In the genomic region with DNA sequence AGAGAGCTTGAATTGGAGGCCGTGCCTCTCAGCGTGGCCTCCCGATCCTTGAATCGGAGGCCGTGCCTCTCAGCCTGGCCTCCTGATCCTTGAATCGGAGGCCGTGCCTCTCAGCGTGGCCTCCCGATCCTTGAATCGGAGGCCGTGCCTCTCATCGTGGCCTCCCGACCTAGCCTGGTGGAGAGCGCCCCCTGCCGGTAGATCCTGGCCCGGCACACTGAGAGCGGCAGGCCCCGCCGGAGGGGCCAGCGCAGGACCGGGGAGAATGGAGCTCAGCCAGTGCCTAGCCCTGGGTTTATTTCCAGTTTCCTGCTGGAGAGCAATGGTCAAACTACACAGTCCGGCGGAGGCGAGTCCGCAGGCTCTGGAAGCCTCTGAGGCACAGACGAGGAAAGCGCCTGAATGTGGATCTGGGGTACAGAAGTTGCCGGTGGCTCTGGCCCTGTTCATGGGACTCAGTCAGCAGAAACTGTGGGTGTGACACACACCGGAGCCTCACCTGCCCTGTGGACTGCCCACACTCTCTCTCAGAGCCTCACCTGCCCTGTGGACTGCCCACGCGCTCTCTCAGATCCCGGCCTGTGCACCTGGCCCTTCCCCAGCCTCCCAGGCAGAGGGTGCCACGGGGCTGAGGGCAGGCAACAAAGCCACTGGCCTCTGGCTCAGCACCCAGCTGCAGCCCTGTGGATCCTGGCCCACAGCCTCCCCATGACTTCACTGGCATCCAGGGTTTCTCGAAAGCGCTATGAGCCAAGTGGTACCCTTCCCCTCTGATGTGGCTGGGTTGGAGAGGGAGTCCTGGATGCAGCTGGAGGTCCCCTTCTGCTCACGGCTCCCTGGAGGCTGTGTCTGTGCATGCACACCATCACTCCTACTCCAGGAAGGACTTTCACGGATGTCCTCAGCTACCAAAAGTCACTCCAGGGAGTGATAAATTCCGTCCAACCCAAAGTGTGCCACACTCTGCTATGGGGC, we compare ENCODE assay signal across 17 cellular contexts. TPM values are rescaled to one million over a fixed set of nuclear protein-coding genes. Genes with fewer than 3 reads are reported as not detected.
"Had no signal": no experiment of that assay in that cellular context is flagged by ENCODE, and none has a peak within 500 bp of the region (broad histone marks: within the 10 kb centered on the region; RNA-seq: fewer than 3 reads in every experiment).

No MANE protein-coding gene starts in this region.

- H3K36me3 ChIP-seq: heart right ventricle, right atrium auricular region, thyroid gland had no signal

- H3K4me1 ChIP-seq: heart right ventricle, right atrium auricular region, thyroid gland had no signal

- H3K4me3 ChIP-seq: heart right ventricle, right atrium auricular region, SK-N-MC, skin epidermis, thyroid gland had no signal

- H3K36me3 Mint-ChIP-seq: mesothelial cell of epicardium had no signal

- H3K9me3 ChIP-seq: right atrium auricular region, thyroid gland had no signal

- DNase-seq: activated CD4-positive, CD25-positive, alpha-beta regulatory T cell; activated CD8-positive, alpha-beta memory T cell treated with anti-CD3 and anti-CD28 coated beads, Interleukin-2, amount 10 ng/mL, durations not matched to agents 7 days and 5 days; activated effector memory CD4-positive, alpha-beta T cell treated with Interleukin-2 at 50 U/mL for 16 hours; activated naive CD8-positive, alpha-beta T cell treated with anti-CD3 and anti-CD28 coated beads for 36 hours; activated T-cell treated with anti-CD3 and anti-CD28 coated beads, Interleukin-2, amount 50 U/mL, for 24 hours; heart right ventricle; kidney; left ventricle myocardium superior; T-helper 2 cell; thyroid gland had no signal

- ATAC-seq: activated CD8-positive, alpha-beta memory T cell treated with anti-CD3 and anti-CD28 coated beads, Interleukin-2, amount 10 ng/mL, durations not matched to agents 7 days and 5 days; left ventricle myocardium superior had no signal

- H3K27ac Mint-ChIP-seq: activated CD8-positive, alpha-beta memory T cell treated with anti-CD3 and anti-CD28 coated beads, Interleukin-2, amount 10 ng/mL, durations not matched to agents 7 days and 5 days; activated naive CD8-positive, alpha-beta T cell treated with anti-CD3 and anti-CD28 coated beads for 36 hours; activated T-cell treated with anti-CD3 and anti-CD28 coated beads, Interleukin-2, amount 50 U/mL, for 24 hours; mesothelial cell of epicardium had no signal

- H3K27me3 ChIP-seq: right atrium auricular region, thyroid gland had no signal

- H3K4me3 Mint-ChIP-seq: activated CD8-positive, alpha-beta memory T cell treated with anti-CD3 and anti-CD28 coated beads, Interleukin-2, amount 10 ng/mL, durations not matched to agents 7 days and 5 days; activated naive CD8-positive, alpha-beta T cell treated with anti-CD3 and anti-CD28 coated beads for 36 hours; activated T-cell treated with anti-CD3 and anti-CD28 coated beads, Interleukin-2, amount 50 U/mL, for 24 hours; mesothelial cell of epicardium had no signal

- H3K4me1 Mint-ChIP-seq: mesothelial cell of epicardium had no signal

- H3K27ac ChIP-seq: heart right ventricle, right atrium auricular region, SK-N-MC, skin epidermis, thyroid gland had no signal

- H3K27me3 Mint-ChIP-seq: activated naive CD8-positive, alpha-beta T cell treated with anti-CD3 and anti-CD28 coated beads for 36 hours had no signal

RNA-seq across cellular contexts. Expression of a gene that starts 1.5 kb away (rescaled TPM):
- total RNA-seq: activated CD8-positive, alpha-beta memory T cell treated with anti-CD3 and anti-CD28 coated beads, Interleukin-2, amount 10 ng/mL, durations not matched to agents 7 days and 5 days; activated naive CD8-positive, alpha-beta T cell treated with anti-CD3 and anti-CD28 coated beads for 36 hours; bronchial epithelial cell; frontal cortex; heart right ventricle; kidney; left ventricle myocardium superior; mesothelial cell of epicardium; posterior vena cava; right atrium auricular region; thyroid gland had no signal
- polyA plus RNA-seq: heart right ventricle had no signal

RNA-seq across cellular contexts. Expression of a gene that starts 7.8 kb away (rescaled TPM):
- total RNA-seq: activated CD8-positive, alpha-beta memory T cell treated with anti-CD3 and anti-CD28 coated beads, Interleukin-2, amount 10 ng/mL, durations not matched to agents 7 days and 5 days; activated naive CD8-positive, alpha-beta T cell treated with anti-CD3 and anti-CD28 coated beads for 36 hours; frontal cortex; heart right ventricle; kidney; left ventricle myocardium superior; posterior vena cava; right atrium auricular region; thyroid gland had no signal
- polyA plus RNA-seq: heart right ventricle had no signal

RNA-seq across cellular contexts. Expression of a gene that starts 16.6 kb away (rescaled TPM):
- total RNA-seq: activated CD8-positive, alpha-beta memory T cell treated with anti-CD3 and anti-CD28 coated beads, Interleukin-2, amount 10 ng/mL, durations not matched to agents 7 days and 5 days; activated naive CD8-positive, alpha-beta T cell treated with anti-CD3 and anti-CD28 coated beads for 36 hours; bronchial epithelial cell; frontal cortex; heart right ventricle; kidney; left ventricle myocardium superior; mesothelial cell of epicardium; posterior vena cava; right atrium auricular region; thyroid gland had no signal
- polyA plus RNA-seq: heart right ventricle had no signal

RNA-seq across cellular contexts. Expression of a gene that starts 45.9 kb away (rescaled TPM):
- total RNA-seq: activated naive CD8-positive, alpha-beta T cell treated with anti-CD3 and anti-CD28 coated beads for 36 hours; frontal cortex; heart right ventricle; kidney; left ventricle myocardium superior; mesothelial cell of epicardium; posterior vena cava; right atrium auricular region; thyroid gland had no signal
- polyA plus RNA-seq: heart right ventricle had no signal
